In the genomic region with DNA sequence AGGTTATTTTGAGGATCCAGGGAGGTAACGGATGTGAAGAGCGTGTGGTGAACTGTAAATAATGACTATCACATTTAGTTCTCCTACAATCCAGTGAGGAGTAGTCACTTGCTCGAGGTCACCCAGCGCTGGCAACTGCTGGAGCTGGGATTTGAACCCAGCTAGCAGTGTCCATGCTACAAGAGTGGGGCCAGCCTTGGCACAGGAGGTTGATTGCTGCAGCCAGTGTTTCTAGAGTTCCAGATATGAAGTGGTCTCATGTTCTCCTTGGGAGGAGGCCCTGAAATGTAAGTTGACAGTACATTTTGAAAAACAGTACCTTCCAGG, we compare ENCODE assay signal across 7 cellular contexts. TPM values are rescaled to one million over a fixed set of nuclear protein-coding genes. Genes with fewer than 3 reads are reported as not detected.
DNase-seq lines count a peak whose midpoint lies in the region; ATAC-seq and TF ChIP-seq lines count a peak whose summit lies in the region.

No MANE protein-coding gene starts in this region.

- peaks cover 0 to 5% (median 0%) of the 10 kb centered on the region in 3 donors for H3K9me3 Mint-ChIP-seq in IgD-negative memory B cell
- H3K9me3 Mint-ChIP-seq in activated naive CD8-positive, alpha-beta T cell treated with anti-CD3 and anti-CD28 coated beads, Interleukin-2, amount 10 ng/mL, durations not matched to agents 7 days and 5 days, result no peaks in the 10 kb centered on the region

- peak overlapping the region; percentile 83 for H3K4me2 ChIP-seq in skeletal muscle satellite cell (ENCODE audit: low read length)

- H3K9me3 ChIP-seq in ES-I3 (ENCODE audit: control insufficient read depth, insufficient read depth, low read length), result no peaks in the 10 kb centered on the region
- H3K9me3 ChIP-seq in right atrium auricular region, result no peaks in the 10 kb centered on the region
- no peaks in the 10 kb centered on the region for H3K9me3 ChIP-seq in skeletal muscle satellite cell (replicated peaks; ENCODE audit: low read length)

- no peak for ATAC-seq in activated naive CD8-positive, alpha-beta T cell treated with anti-CD3 and anti-CD28 coated beads, Interleukin-2, amount 10 ng/mL, durations not matched to agents 7 days and 5 days (ENCODE audit: low read depth)

- H3K27ac Mint-ChIP-seq in IgD-negative memory B cell, result peak overlapping the region; percentile 99 to 100 (median 100)
- peak overlapping the region; percentile 83 for H3K27ac Mint-ChIP-seq in activated naive CD8-positive, alpha-beta T cell treated with anti-CD3 and anti-CD28 coated beads, Interleukin-2, amount 10 ng/mL, durations not matched to agents 7 days and 5 days

- H3K36me3 Mint-ChIP-seq in IgD-negative memory B cell, result peaks cover 2% of the 10 kb centered on the region
- peaks cover 35% of the 10 kb centered on the region for H3K36me3 Mint-ChIP-seq in activated naive CD8-positive, alpha-beta T cell treated with anti-CD3 and anti-CD28 coated beads, Interleukin-2, amount 10 ng/mL, durations not matched to agents 7 days and 5 days

- peak overlapping the region; percentile 97 to 98 for H3K27ac ChIP-seq in right atrium auricular region

- DNase-seq in activated naive CD8-positive, alpha-beta T cell treated with anti-CD3 and anti-CD28 coated beads, Interleukin-2, amount 10 ng/mL, durations not matched to agents 7 days and 5 days, result no peak
- DNase-seq in right atrium auricular region (ENCODE audit: low spot score) (no peak), hepatic stellate cell (ENCODE audit: low spot score) (no peak), NCI-H128 (lab: John Stamatoyannopoulos, UW; ENCODE audit: unreplicated experiment) (no peak)

- peaks cover 39 to 67% (median 53%) of the 10 kb centered on the region in 3 donors for H3K4me1 Mint-ChIP-seq in IgD-negative memory B cell
- H3K4me1 Mint-ChIP-seq in activated naive CD8-positive, alpha-beta T cell treated with anti-CD3 and anti-CD28 coated beads, Interleukin-2, amount 10 ng/mL, durations not matched to agents 7 days and 5 days, result peaks cover 68% of the 10 kb centered on the region

- peak overlapping the region; percentile 87 to 95 (median 92) for H3K4me3 Mint-ChIP-seq in IgD-negative memory B cell
- H3K4me3 Mint-ChIP-seq in activated naive CD8-positive, alpha-beta T cell treated with anti-CD3 and anti-CD28 coated beads, Interleukin-2, amount 10 ng/mL, durations not matched to agents 7 days and 5 days, result peak overlapping the region; percentile 92

- POLR2A ChIA-PET in activated naive CD8-positive, alpha-beta T cell treated with anti-CD3 and anti-CD28 coated beads, Interleukin-2, amount 10 ng/mL, durations not matched to agents 7 days and 5 days (lab: Charles Lee), result interaction anchor here (1.0 to 10.6 kb wide), 11 partner anchors 10 to 90 kb away, joined by 3 to 214 read pairs (median 13); partner anchors contain the start of genes CD72, CREB3, GBA2 and RGP1

- peak overlapping the region; percentile 85 for H3K9ac ChIP-seq in ES-I3 (ENCODE audit: low read depth, low read length)
- peak overlapping the region; percentile 93 for H3K9ac ChIP-seq in skeletal muscle satellite cell (ENCODE audit: low read depth, low read length)

- H3K4me3 ChIP-seq in right atrium auricular region, result peak overlapping the region; percentile 85 to 89
- peak overlapping the region; percentile 91 for H3K4me3 ChIP-seq in skeletal muscle satellite cell (ENCODE audit: low read length)

- H3K4me1 ChIP-seq in ES-I3 (ENCODE audit: insufficient read depth, low read length), result peaks cover 7% of the 10 kb centered on the region; the same call in 1 of the 2 replicates
- H3K4me1 ChIP-seq in right atrium auricular region, result peaks cover 0 to 42% of the 10 kb centered on the region in 2 donors
- H3K4me1 ChIP-seq in skeletal muscle satellite cell (ENCODE audit: control insufficient read depth, insufficient read depth, low read length), result peaks cover 27% of the 10 kb centered on the region

- peaks cover 2% of the 10 kb centered on the region for H3K27me3 Mint-ChIP-seq in IgD-negative memory B cell
- H3K27me3 Mint-ChIP-seq in activated naive CD8-positive, alpha-beta T cell treated with anti-CD3 and anti-CD28 coated beads, Interleukin-2, amount 10 ng/mL, durations not matched to agents 7 days and 5 days, result no peaks in the 10 kb centered on the region

- H3K27me3 ChIP-seq in right atrium auricular region (no peaks in the 10 kb centered on the region), skeletal muscle satellite cell (ENCODE audit: control insufficient read depth, insufficient read depth, low read length) (no peaks in the 10 kb centered on the region)

- TF ChIP-seq CTCF in right atrium auricular region (IDR thresholded peaks at IDR 0.05), result no peak

- H3K36me3 ChIP-seq in ES-I3 (ENCODE audit: insufficient read depth, low read length) (peaks cover 6% of the 10 kb centered on the region; the same call in 1 of the 2 replicates), right atrium auricular region (peaks cover 15% of the 10 kb centered on the region), skeletal muscle satellite cell (ENCODE audit: insufficient read depth, low read length) (peaks cover 16% of the 10 kb centered on the region)

RNA-seq across cellular contexts. Expression of gene CCDC107, which starts 0.8 kb away (rescaled TPM):
- polyA plus RNA-seq in IgD-negative memory B cell, result 77.4 TPM
- 10 to 100 TPM; 32.7 to 36.3 TPM for total RNA-seq in activated naive CD8-positive, alpha-beta T cell treated with anti-CD3 and anti-CD28 coated beads, Interleukin-2, amount 10 ng/mL, durations not matched to agents 7 days and 5 days
- total RNA-seq in right atrium auricular region, result 10 to 100 TPM; 38.5 to 64.3 TPM
- 10.9 and 16.6 TPM in 2 replicates for total RNA-seq in skeletal muscle satellite cell (2012; rRNA removed)

RNA-seq across cellular contexts. Expression of gene RMRP, which starts 1.0 kb away (rescaled TPM):
- polyA plus RNA-seq in IgD-negative memory B cell, result 30.5 TPM
- total RNA-seq in activated naive CD8-positive, alpha-beta T cell treated with anti-CD3 and anti-CD28 coated beads, Interleukin-2, amount 10 ng/mL, durations not matched to agents 7 days and 5 days, result over 10,000 TPM; 10,447 to 10,452 TPM
- total RNA-seq in right atrium auricular region, result 100 to 1,000 TPM in 1 of 2 donors, not detected in 1; 431 TPM
- 116,564 and 213,110 TPM in 2 replicates for total RNA-seq in skeletal muscle satellite cell (2012; rRNA removed)

RNA-seq across cellular contexts. Expression of gene ARHGEF39, which starts 6.1 kb away (rescaled TPM):
- 0.64 TPM for polyA plus RNA-seq in IgD-negative memory B cell
- total RNA-seq in activated naive CD8-positive, alpha-beta T cell treated with anti-CD3 and anti-CD28 coated beads, Interleukin-2, amount 10 ng/mL, durations not matched to agents 7 days and 5 days, result 10 to 100 TPM; 13.1 to 13.4 TPM
- total RNA-seq in right atrium auricular region, result under 1 TPM in 1 of 2 donors, not detected in 1; 0.44 TPM
- 1.8 and 3.7 TPM in 2 replicates for total RNA-seq in skeletal muscle satellite cell (2012; rRNA removed)

RNA-seq across cellular contexts. Expression of gene SIT1, which starts 8.1 kb away (rescaled TPM):
- polyA plus RNA-seq in IgD-negative memory B cell, result 188 TPM
- 100 to 1,000 TPM; 174 to 195 TPM for total RNA-seq in activated naive CD8-positive, alpha-beta T cell treated with anti-CD3 and anti-CD28 coated beads, Interleukin-2, amount 10 ng/mL, durations not matched to agents 7 days and 5 days
- total RNA-seq in right atrium auricular region, result under 1 TPM in 1 of 2 donors, not detected in 1; 0.55 TPM
- total RNA-seq in skeletal muscle satellite cell (2012; rRNA removed), result 0.22 and 0.25 TPM in 2 replicates

RNA-seq across cellular contexts. Expression of gene CA9, which starts 14.9 kb away (rescaled TPM):
- not detected for polyA plus RNA-seq in IgD-negative memory B cell
- total RNA-seq in activated naive CD8-positive, alpha-beta T cell treated with anti-CD3 and anti-CD28 coated beads, Interleukin-2, amount 10 ng/mL, durations not matched to agents 7 days and 5 days, result 1 to 10 TPM in 1 of 2 experiments, under 1 TPM in 1; 0.86 to 1.2 TPM
- total RNA-seq in right atrium auricular region, result 1 to 10 TPM; 5.5 to 5.9 TPM
- 3.0 and 6.1 TPM in 2 replicates for total RNA-seq in skeletal muscle satellite cell (2012; rRNA removed)

Comparison
In these comparisons a context has a peak if more than half of its experiments do, and no peak if none do; other contexts are left out.
1. RNA of gene RMRP, which starts 1.0 kb away (total RNA-seq): 10,447 to 10,452 TPM in activated naive CD8-positive, alpha-beta T cell treated with anti-CD3 and anti-CD28 coated beads, Interleukin-2, amount 10 ng/mL, durations not matched to agents 7 days and 5 days; 431 TPM in right atrium auricular region; every median in the first group is over 10 times any median in the second.
2. RNA of gene ARHGEF39, which starts 6.1 kb away (total RNA-seq): 13.1 to 13.4 TPM in activated naive CD8-positive, alpha-beta T cell treated with anti-CD3 and anti-CD28 coated beads, Interleukin-2, amount 10 ng/mL, durations not matched to agents 7 days and 5 days; 0.44 TPM in right atrium auricular region; every median in the first group is over 4 times any median in the second.